Comparison of ENCODE assay signal across 11 cellular contexts in the genomic region with DNA sequence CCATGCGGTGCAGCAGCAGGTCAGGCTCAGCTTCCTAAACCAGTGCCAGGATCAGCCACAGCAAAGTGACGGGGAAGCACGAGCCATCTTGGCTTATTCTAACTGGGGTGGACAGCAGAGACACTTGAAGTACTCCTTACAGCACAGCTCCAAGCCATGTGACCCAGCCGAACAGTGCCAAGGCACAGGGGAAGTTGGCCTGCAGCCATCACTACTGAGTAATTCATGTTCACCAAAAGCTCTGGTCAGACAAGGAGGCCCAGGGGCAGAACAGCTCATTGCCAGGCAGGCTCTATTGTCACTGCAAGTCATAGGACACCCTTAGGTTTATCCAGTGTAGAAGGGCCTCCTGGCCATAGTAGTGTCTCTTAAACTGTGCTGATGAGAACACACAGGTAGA. TPM values are rescaled to one million over a fixed set of nuclear protein-coding genes. Genes with fewer than 3 reads are reported as not detected.
DNase-seq lines count a peak whose midpoint lies in the region; ATAC-seq and TF ChIP-seq lines count a peak whose summit lies in the region.
"Had no signal": no experiment of that assay in that cellular context is flagged by ENCODE, and none has a peak within 500 bp of the region (broad histone marks: within the 10 kb centered on the region; RNA-seq: fewer than 3 reads in every experiment).

No MANE protein-coding gene starts in this region.

- peak; percentile 17 for DNase-seq in GM04503 (ENCODE audit: low read depth)
- peak; percentile 79 for DNase-seq in RPMI7951 (ENCODE audit: low read depth)
- peak; percentile 57 for DNase-seq in fibroblast of the aortic adventitia (ENCODE audit: low read depth)
- peak; percentile 5 for DNase-seq in pulmonary artery endothelial cell (ENCODE audit: low read depth, low spot score)
- DNase-seq in central memory CD4-positive, alpha-beta T cell = no peak
- no peak for DNase-seq in left lobe of liver (ENCODE audit: low spot score)
- DNase-seq: DND-41, naive B cell, NCI-H1930 had no signal

- ATAC-seq in HG03460 (IDR thresholded peaks at IDR 0.05; ENCODE audit: unreplicated experiment) = no peak
- no peak for ATAC-seq in GM19455 (IDR thresholded peaks at IDR 0.05; ENCODE audit: unreplicated experiment)
- no peak for ATAC-seq in left lobe of liver

- H3K4me3 ChIP-seq in fibroblast of the aortic adventitia (ENCODE audit: low read depth, low read length) = no peak overlapping the region

- TF ChIP-seq CTCF in fibroblast of the aortic adventitia (IDR thresholded peaks at IDR 0.05; ENCODE audit: insufficient read depth, low read length) = no peak

RNA-seq across cellular contexts. Expression of a gene that starts 23.4 kb away (rescaled TPM):
- total RNA-seq in RPMI7951 (2014; rRNA removed; shearing (Covaris generic)) = not detected in 2 replicates
- total RNA-seq in fibroblast of the aortic adventitia (ENCODE audit: low replicate concordance) = not detected in 2 replicates
- total RNA-seq in pulmonary artery endothelial cell = not detected in 2 replicates
- not detected for total RNA-seq in left lobe of liver

Comparison
In these comparisons a context has a peak if more than half of its experiments do, and no peak if none do; other contexts are left out.
1. DNase-seq: peak in GM04503 (single experiment), RPMI7951 (single experiment), fibroblast of the aortic adventitia (single experiment) and pulmonary artery endothelial cell (single experiment); none in central memory CD4-positive, alpha-beta T cell (single experiment) and left lobe of liver (single experiment).